19 cellular contexts compared by ENCODE assay signal in the genomic region with DNA sequence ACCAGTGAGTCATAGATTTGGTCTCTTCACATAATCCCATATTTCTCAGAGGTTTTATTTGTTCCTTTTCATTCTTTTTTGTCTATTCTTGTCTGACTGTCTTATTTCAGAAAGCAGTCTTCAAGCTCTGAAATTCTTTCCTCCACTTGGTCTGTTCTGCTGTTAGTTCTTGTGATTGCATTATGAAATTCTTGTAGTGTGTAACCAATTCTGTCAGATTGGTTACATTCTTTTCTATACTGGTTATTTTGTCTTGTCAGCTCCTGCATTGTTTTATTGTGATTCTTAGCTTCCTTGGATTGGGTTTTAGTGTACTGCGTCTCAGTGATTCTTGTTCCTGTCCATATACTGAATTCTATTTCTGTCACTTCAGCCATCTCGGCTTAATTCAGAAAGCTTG.
"Had no signal": no experiment of that assay in that cellular context is flagged by ENCODE, and none has a peak within 500 bp of the region (broad histone marks: within the 10 kb centered on the region; RNA-seq: fewer than 3 reads in every experiment).

No MANE protein-coding gene starts in this region.

- DNase-seq: activated effector memory CD4-positive, alpha-beta T cell treated with Interleukin-2 at 50 U/mL for 16 hours; activated T-cell treated with anti-CD3 and anti-CD28 coated beads, Interleukin-2, amount 50 U/mL, for 1 hour; aorta; effector CD4-positive, alpha-beta T cell; immature natural killer cell; left cardiac atrium; naive thymus-derived CD8-positive, alpha-beta T cell; posterior cingulate gyrus; stimulated activated CD4-positive, alpha-beta T cell treated with anti-CD3 and anti-CD28 coated beads, Interleukin-1b, Interleukin-23, amount 100 ng/mL, for 48 hours; substantia nigra; SW 1271 had no signal

- H3K27ac ChIP-seq: cardiac muscle cell, coronary artery, neutrophil, right atrium auricular region had no signal

- H3K27ac Mint-ChIP-seq: activated naive CD4-positive, alpha-beta T cell treated with anti-CD3 and anti-CD28 coated beads, Interleukin-2, amount 50 U/mL, for 24 hours; stimulated activated memory B cell treated with anti-CD40 and anti-IgM and Interleukin-4, amounts not matched to agents 10 μg/mL and 1 μg/mL and 100 μg/mL, for 72 hours; T-helper 2 cell treated with Interferon-gamma antibody and Interleukin-4, amounts not matched to agents 5 μg/mL and 100 μg/mL, for 36 hours had no signal

- H3K4me3 Mint-ChIP-seq: activated naive CD4-positive, alpha-beta T cell treated with anti-CD3 and anti-CD28 coated beads, Interleukin-2, amount 50 U/mL, for 24 hours; immature natural killer cell; naive thymus-derived CD8-positive, alpha-beta T cell; stimulated activated memory B cell treated with anti-CD40 and anti-IgM and Interleukin-4, amounts not matched to agents 10 μg/mL and 1 μg/mL and 100 μg/mL, for 72 hours; T-helper 2 cell treated with Interferon-gamma antibody and Interleukin-4, amounts not matched to agents 5 μg/mL and 100 μg/mL, for 36 hours had no signal

- H3K4me3 ChIP-seq: cardiac muscle cell, coronary artery, lung, right atrium auricular region had no signal

- H3K36me3 ChIP-seq: cardiac muscle cell, neutrophil, right atrium auricular region had no signal

- H3K27me3 Mint-ChIP-seq: activated naive CD4-positive, alpha-beta T cell treated with anti-CD3 and anti-CD28 coated beads, Interleukin-2, amount 50 U/mL, for 24 hours; naive thymus-derived CD8-positive, alpha-beta T cell; stimulated activated memory B cell treated with anti-CD40 and anti-IgM and Interleukin-4, amounts not matched to agents 10 μg/mL and 1 μg/mL and 100 μg/mL, for 72 hours had no signal

- H3K27me3 ChIP-seq: cardiac muscle cell, neutrophil, right atrium auricular region had no signal

- H3K9me3 ChIP-seq: neutrophil, right atrium auricular region had no signal

- ATAC-seq: left cardiac atrium; naive thymus-derived CD8-positive, alpha-beta T cell; stimulated activated memory B cell treated with anti-CD40 and anti-IgM and Interleukin-4, amounts not matched to agents 10 μg/mL and 1 μg/mL and 100 μg/mL, for 72 hours had no signal
